In the genomic region with DNA sequence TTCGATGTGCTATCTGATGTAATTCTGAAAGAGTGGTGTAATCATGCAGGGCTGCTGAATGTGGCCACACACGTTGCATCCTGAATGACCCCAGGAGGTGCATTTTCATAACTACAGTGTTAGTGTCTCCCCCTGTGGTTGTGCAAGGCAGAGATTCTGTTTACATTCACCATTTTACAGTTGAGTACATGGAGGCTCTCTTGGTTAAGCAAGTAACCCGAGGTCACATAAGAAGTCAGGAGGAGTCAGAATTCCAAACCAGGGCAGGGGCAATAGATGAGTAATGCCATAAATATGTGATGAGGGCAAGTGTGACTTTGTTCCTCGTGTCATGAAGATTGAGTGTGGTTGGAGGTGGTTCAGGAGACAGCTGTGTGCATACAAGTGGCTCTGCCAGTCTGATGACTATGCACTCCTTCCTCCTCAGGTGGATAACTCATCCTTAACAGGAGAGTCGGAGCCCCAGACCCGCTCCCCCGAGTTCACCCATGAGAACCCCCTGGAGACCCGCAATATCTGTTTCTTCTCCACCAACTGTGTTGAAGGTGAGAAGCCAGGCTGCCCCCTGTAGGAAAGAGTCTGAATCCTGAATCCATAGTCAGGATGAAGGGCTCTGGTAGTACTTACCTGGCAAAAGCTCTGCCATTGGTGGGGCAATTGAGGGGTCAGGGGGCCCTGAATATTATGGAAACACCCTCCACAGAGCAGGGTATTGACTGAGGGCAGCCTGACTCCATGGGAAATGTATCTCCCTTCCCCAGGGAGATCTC, we compare ENCODE assay signal across 11 cellular contexts. TPM values are rescaled to one million over a fixed set of nuclear protein-coding genes. Genes with fewer than 3 reads are reported as not detected.
DNase-seq lines count a peak whose midpoint lies in the region; ATAC-seq and TF ChIP-seq lines count a peak whose summit lies in the region.
"Had no signal": no experiment of that assay in that cellular context is flagged by ENCODE, and none has a peak within 500 bp of the region (broad histone marks: within the 10 kb centered on the region; RNA-seq: fewer than 3 reads in every experiment).

No MANE protein-coding gene starts in this region.

- H3K27me3 ChIP-seq in lung (ENCODE audit: control insufficient read depth, insufficient read depth), result no peaks in the 10 kb centered on the region
- H3K27me3 ChIP-seq: cardiac muscle cell had no signal

- peak; percentile 34 for TF ChIP-seq CTCF in AG09309 (IDR thresholded peaks at IDR 0.05; ENCODE audit: control insufficient read depth, insufficient read depth, low read depth, low read length, missing control alignments)
- no peak for TF ChIP-seq CTCF in lung (IDR thresholded peaks at IDR 0.05; ENCODE audit: control extremely low read depth, extremely low read depth)

- peak; percentile 67 for DNase-seq in AG09309 (ENCODE audit: low read depth)
- peak; percentile 38 for DNase-seq in MV-4-11 (lab: John Stamatoyannopoulos, UW)
- DNase-seq in lung (ENCODE audit: low spot score), result peak; percentile 35
- DNase-seq in NOMO-1 treated with dmso at 0.1 percent for 144 hours (lab: John Stamatoyannopoulos, UW; ENCODE audit: unreplicated experiment), result no peak
- DNase-seq in GM19238 (ENCODE audit: insufficient read length, low spot score), result no peak
- DNase-seq in SKM-1 treated with dmso at 0.1 percent for 144 hours (lab: John Stamatoyannopoulos, UW; ENCODE audit: unreplicated experiment), result no peak
- DNase-seq: natural killer cell, NCI-H1092 had no signal

- peak; percentile 42 for ATAC-seq in lung (ENCODE audit: insufficient read depth, low FRiP score)
- no peak for ATAC-seq in GM21786 (IDR thresholded peaks at IDR 0.05; ENCODE audit: unreplicated experiment)
- ATAC-seq: natural killer cell had no signal

- H3K4me3 ChIP-seq in AG09309 (ENCODE audit: control insufficient read depth, low read depth, low read length), result no peak overlapping the region
- H3K4me3 ChIP-seq in lung, result no peak overlapping the region
- H3K4me3 ChIP-seq: cardiac muscle cell had no signal

- H3K9me3 ChIP-seq in lung (ENCODE audit: control insufficient read depth in 2 of 2, insufficient read depth in 1 of 2, low read length in 1 of 2), result no peaks in the 10 kb centered on the region

- WGBS in lung, 2 donors, result 56 to 76% methylated on average over 8 of the region's 8 CpGs

- H3K27ac ChIP-seq in cingulate gyrus (ENCODE audit: low read depth, low read length) (peak overlapping the region; percentile 49), lung (ENCODE audit: low read depth in 1 of 2, low read length in 1 of 2) (peak overlapping the region; percentile 1 to 67)
- H3K27ac ChIP-seq: cardiac muscle cell had no signal

- H3K4me1 ChIP-seq in lung (ENCODE audit: control insufficient read depth in 2 of 2, insufficient read depth in 2 of 2, low read length in 2 of 2), result peaks cover 6% of the 10 kb centered on the region in 2 donors

- H3K36me3 ChIP-seq in lung (ENCODE audit: control insufficient read depth in 2 of 2, insufficient read depth in 2 of 2, low read length in 2 of 2), result no peaks in the 10 kb centered on the region
- H3K36me3 ChIP-seq: cardiac muscle cell had no signal

RNA-seq across cellular contexts. Expression of a gene that starts 9.3 kb away (rescaled TPM):
- total RNA-seq in lung, result 1 to 10 TPM; 4.8 to 7.9 TPM
- polyA plus RNA-seq in lung, result 1 to 10 TPM; 1.1 to 1.5 TPM
- total RNA-seq: natural killer cell had no signal

RNA-seq across cellular contexts. Expression of a gene that starts 26.5 kb away (rescaled TPM):
- 10 to 100 TPM; 23.5 to 39.5 TPM for total RNA-seq in lung
- 10 to 100 TPM; 25.8 to 27.7 TPM for polyA plus RNA-seq in lung

RNA-seq across cellular contexts. Expression of a gene that starts 26.5 kb away (rescaled TPM):
- under 1 TPM in 1 of 2 donors, not detected in 1; 0.06 TPM for total RNA-seq in lung
- under 1 TPM; 0.08 to 0.09 TPM for polyA plus RNA-seq in lung
- total RNA-seq: natural killer cell had no signal

RNA-seq across cellular contexts. Expression of a gene that starts 43.6 kb away (rescaled TPM):
- not detected for total RNA-seq in lung
- not detected for polyA plus RNA-seq in lung
- total RNA-seq: natural killer cell had no signal

RNA-seq across cellular contexts. Expression of a gene that starts 54.9 kb away (rescaled TPM):
- total RNA-seq in lung, result under 1 TPM; 0.09 to 0.37 TPM
- polyA plus RNA-seq in lung, result under 1 TPM; 0.02 to 0.10 TPM
- total RNA-seq: natural killer cell had no signal

Comparison
In these comparisons a context has a peak if more than half of its experiments do, and no peak if none do; other contexts are left out.
1. DNase-seq: peak in AG09309 (single experiment), MV-4-11 (single experiment) and lung (single experiment); none in NOMO-1 treated with dmso at 0.1 percent for 144 hours (single experiment), GM19238 (single experiment) and SKM-1 treated with dmso at 0.1 percent for 144 hours (single experiment).